Comparison of ENCODE assay signal across 8 cellular contexts in the genomic region with DNA sequence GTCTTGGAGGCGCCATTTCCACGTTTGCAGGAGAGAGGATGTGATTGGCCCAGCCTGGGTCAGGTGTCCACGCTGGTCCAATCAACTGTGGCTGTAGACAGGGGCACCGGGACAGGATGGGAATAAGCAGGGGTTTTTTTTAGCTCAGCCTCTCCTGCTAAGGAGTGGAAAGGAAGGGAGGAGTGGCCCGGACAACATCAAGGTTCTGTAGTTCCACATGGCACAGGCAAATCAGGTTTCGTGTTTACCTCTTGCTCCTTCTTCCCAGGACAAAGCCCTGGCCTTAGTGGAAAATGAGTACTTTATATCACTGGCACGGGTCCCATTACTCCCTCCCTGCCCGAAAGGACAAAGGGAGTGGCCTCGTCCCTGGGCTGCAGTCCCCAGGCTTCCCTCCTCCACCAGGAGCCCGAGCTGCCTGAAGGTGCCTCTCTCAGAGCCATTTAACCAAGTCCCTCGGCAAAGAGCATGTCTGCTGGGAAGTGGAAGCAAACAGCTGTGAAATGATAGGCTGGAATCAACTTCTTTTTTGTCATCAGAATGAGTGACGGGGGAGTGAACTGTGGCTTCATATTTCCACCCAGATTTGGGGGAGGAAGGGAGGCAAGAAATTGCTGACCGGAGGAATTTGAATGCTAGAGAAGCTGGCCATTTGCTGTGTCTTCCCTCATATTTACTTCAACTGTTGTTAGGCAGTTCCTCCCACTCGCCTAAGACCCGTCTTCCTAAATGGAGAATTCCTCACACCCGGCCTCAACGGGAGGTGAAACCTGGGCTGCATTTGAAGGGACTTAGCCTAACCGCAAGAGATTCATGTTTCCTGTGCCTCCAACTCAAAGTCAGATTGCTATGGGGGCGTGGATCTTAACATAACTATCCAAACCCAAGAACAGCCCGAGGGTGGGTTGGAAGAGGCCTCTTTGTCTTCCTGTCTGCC.
A peak's percentile ranks its signal among the peaks of the same experiment; 100 is the strongest.
DNase-seq lines count a peak whose midpoint lies in the region; ATAC-seq and TF ChIP-seq lines count a peak whose summit lies in the region.

No MANE protein-coding gene starts in this region.

- POLR2A ChIA-PET in AG04450 (lab: Yijun Ruan, JAX) = interaction anchor here (0.5 to 0.6 kb wide), 2 partner anchors 154 to 868 kb away, joined by 3 to 9 read pairs; no protein-coding TSS in a partner anchor

- DNase-seq in AG04450 (ENCODE audit: low read depth, low spot score) (peak; percentile 43), LHCN-M2 (ENCODE audit: low read depth) (peak; percentile 75), colonic mucosa (peak; percentile 61), mucosa of gallbladder (ENCODE audit: low spot score) (peak; percentile 46), HUDEP-2 (lab: John Stamatoyannopoulos, UW; ENCODE audit: unreplicated experiment in 76 of 76) (no peak), suprapubic skin (ENCODE audit: low spot score in 2 of 2) (no peak)
- no peak for DNase-seq in activated CD4-positive, CD25-positive, alpha-beta regulatory T cell treated with anti-CD3 and anti-CD28 coated beads, Interleukin-2, amount 50 U/mL, for 72 hours

- no peak overlapping the region for H3K9ac ChIP-seq in colonic mucosa (ENCODE audit: low read depth in 2 of 2, low read length in 2 of 2)

- H3K4me1 ChIP-seq in colonic mucosa (peaks cover 9% of the 10 kb centered on the region), suprapubic skin (peaks cover 15% of the 10 kb centered on the region)

- H3K27ac ChIP-seq in AG04450 (ENCODE audit: low read depth, low read length) = peak overlapping the region; percentile 81
- peak overlapping the region; percentile 49 for H3K27ac ChIP-seq in colonic mucosa
- H3K27ac ChIP-seq in suprapubic skin = no peak overlapping the region

- H3K27me3 ChIP-seq in AG04450 (ENCODE audit: control insufficient read depth, insufficient read depth, low read length) (no peaks in the 10 kb centered on the region), colonic mucosa (no peaks in the 10 kb centered on the region), suprapubic skin (no peaks in the 10 kb centered on the region)

- TF ChIP-seq EP300 in suprapubic skin (IDR thresholded peaks at IDR 0.05) = no peak

- TF ChIP-seq CTCF in AG04450 (IDR thresholded peaks at IDR 0.05; ENCODE audit: low read depth, low read length) = no peak
- no peak for TF ChIP-seq CTCF in colonic mucosa (IDR thresholded peaks at IDR 0.05)
- TF ChIP-seq CTCF in suprapubic skin (IDR thresholded peaks at IDR 0.05) = no peak

- no peak for ATAC-seq in HG03439 (IDR thresholded peaks at IDR 0.05; ENCODE audit: unreplicated experiment)

- H3K9me3 ChIP-seq in AG04450 (ENCODE audit: control insufficient read depth, insufficient read depth, low read length) = no peaks in the 10 kb centered on the region
- H3K9me3 ChIP-seq in colonic mucosa = no peaks in the 10 kb centered on the region
- H3K9me3 ChIP-seq in suprapubic skin = no peaks in the 10 kb centered on the region

- TF ChIP-seq POLR2A in suprapubic skin (IDR thresholded peaks at IDR 0.05) = no peak

- no peaks in the 10 kb centered on the region for H3K36me3 ChIP-seq in colonic mucosa
- no peaks in the 10 kb centered on the region for H3K36me3 ChIP-seq in suprapubic skin

- WGBS in suprapubic skin = 49% methylated on average over 20 of the region's 20 CpGs

- CTCF ChIA-PET in AG04450 (lab: Charles Lee) = no interaction called here

- H3K4me3 ChIP-seq in AG04450 (ENCODE audit: low read depth, low read length) = no peak overlapping the region
- H3K4me3 ChIP-seq in colonic mucosa = no peak overlapping the region
- no peak overlapping the region for H3K4me3 ChIP-seq in suprapubic skin

- intact Hi-C loops in colonic mucosa (cut with DNase I) = no loop called here

Comparison
In these comparisons a context has a peak if more than half of its experiments do, and no peak if none do; other contexts are left out.
1. DNase-seq: peak in AG04450 (single experiment), LHCN-M2 (single experiment), colonic mucosa (single experiment) and mucosa of gallbladder (single experiment); none in activated CD4-positive, CD25-positive, alpha-beta regulatory T cell treated with anti-CD3 and anti-CD28 coated beads, Interleukin-2, amount 50 U/mL, for 72 hours (single experiment), HUDEP-2 (0 of 76) and suprapubic skin (0 of 2).